Comparison of ENCODE assay signal across 1 cellular context in genomic region chr11:69652999-69653398, GRCh38.
TF ChIP-seq lines count a peak whose summit lies in the region.

No MANE protein-coding gene starts in this region.

TF ChIP-seq in GM23338, 12 proteins besides CTCF, POLR2A, EP300 and RAD21 (continued from another document):
- TF ChIP-seq ZNF462 (CRISPR knock-in tag; IDR thresholded peaks at IDR 0.05) (no peak), EZH2 (IDR thresholded peaks at IDR 0.05; ENCODE audit: low read depth, unreplicated experiment) (no peak)
